16 cellular contexts compared by ENCODE assay signal in genomic region chr1:47752048-47752451, GRCh38.
DNase-seq lines count a peak whose midpoint lies in the region; ATAC-seq and TF ChIP-seq lines count a peak whose summit lies in the region.
"Had no signal": no experiment of that assay in that cellular context is flagged by ENCODE, and none has a peak within 500 bp of the region (broad histone marks: within the 10 kb centered on the region; RNA-seq: fewer than 3 reads in every experiment).

No MANE protein-coding gene starts in this region.

- no peak overlapping the region for H3K27ac ChIP-seq in left lung
- H3K27ac ChIP-seq: BLaER1 treated with 17β-estradiol and CSF1 and Interleukin-3, amounts not matched to agents 10 nM and 100 nM had no signal

- ATAC-seq in left lung (peak; percentile 88), GM21515 (IDR thresholded peaks at IDR 0.05; ENCODE audit: unreplicated experiment) (no peak)
- ATAC-seq: Panc1 had no signal

- H3K36me3 ChIP-seq in left lung, result no peaks in the 10 kb centered on the region
- H3K36me3 ChIP-seq: BLaER1 treated with 17β-estradiol and CSF1 and Interleukin-3, amounts not matched to agents 10 nM and 100 nM had no signal

- H3K4me1 ChIP-seq in left lung, result peaks cover 0 to 9% of the 10 kb centered on the region in 2 donors
- H3K4me1 ChIP-seq: BLaER1 treated with 17β-estradiol and CSF1 and Interleukin-3, amounts not matched to agents 10 nM and 100 nM had no signal

- no peak overlapping the region for H3K4me3 ChIP-seq in epithelial cell of esophagus (ENCODE audit: low read length)
- no peak overlapping the region for H3K4me3 ChIP-seq in left lung
- H3K4me3 ChIP-seq: BLaER1 treated with 17β-estradiol and CSF1 and Interleukin-3, amounts not matched to agents 10 nM and 100 nM had no signal

- DNase-seq in NCI-H2029 (lab: John Stamatoyannopoulos, UW) (peak; percentile 64), epithelial cell of esophagus (ENCODE audit: low read depth) (peak; percentile 37), left lung (peak in 1 of 2 donors; percentile 42), stromal cell of bone marrow (ENCODE audit: low read depth) (peak; percentile 14), cortex of kidney (lab: John Stamatoyannopoulos, UW) (no peak), epidermal melanocyte (ENCODE audit: insufficient read length, low spot score) (no peak)
- no peak for DNase-seq in activated T-cell treated with anti-CD3 and anti-CD28 coated beads, Interleukin-2, amount 50 U/mL, for 48 hours
- DNase-seq: activated CD4-positive, alpha-beta memory T cell treated with anti-CD3 and anti-CD28 coated beads, Interleukin-2, amount 10 ng/mL, durations not matched to agents 7 days and 5 days; activated naive CD4-positive, alpha-beta T cell treated with Interleukin-2 at 50 U/mL for 16 hours; central memory CD4-positive, alpha-beta T cell; NCI-H1436 treated with DMSO at 0.1 percent for 48 hours; NCI-H526; stimulated activated CD4-positive, alpha-beta T cell treated with anti-CD3 and anti-CD28 coated beads, Interleukin-2, amount 100 ng/mL, for 24 hours had no signal

- intact Hi-C loops in left lung (cut with DNase I), result no loop called here

- TF ChIP-seq CTCF in epithelial cell of esophagus (IDR thresholded peaks at IDR 0.05; ENCODE audit: insufficient read depth, low read depth, low read length, missing control alignments), result no peak
- TF ChIP-seq CTCF in left lung (IDR thresholded peaks at IDR 0.05), result no peak

- H3K27me3 ChIP-seq in left lung, result no peaks in the 10 kb centered on the region
- H3K27me3 ChIP-seq: BLaER1 treated with 17β-estradiol and CSF1 and Interleukin-3, amounts not matched to agents 10 nM and 100 nM had no signal

- no peaks in the 10 kb centered on the region for H3K9me3 ChIP-seq in left lung
- H3K9me3 ChIP-seq: BLaER1 treated with 17β-estradiol and CSF1 and Interleukin-3, amounts not matched to agents 10 nM and 100 nM had no signal

Comparison
In these comparisons a context has a peak if more than half of its experiments do, and no peak if none do; other contexts are left out.
1. DNase-seq: peak in NCI-H2029 (single experiment), epithelial cell of esophagus (single experiment) and stromal cell of bone marrow (single experiment); none in activated T-cell treated with anti-CD3 and anti-CD28 coated beads, Interleukin-2, amount 50 U/mL, for 48 hours (0 of 2), cortex of kidney (single experiment) and epidermal melanocyte (single experiment).